ENCODE assay signal across 10 cellular contexts in the genomic region with DNA sequence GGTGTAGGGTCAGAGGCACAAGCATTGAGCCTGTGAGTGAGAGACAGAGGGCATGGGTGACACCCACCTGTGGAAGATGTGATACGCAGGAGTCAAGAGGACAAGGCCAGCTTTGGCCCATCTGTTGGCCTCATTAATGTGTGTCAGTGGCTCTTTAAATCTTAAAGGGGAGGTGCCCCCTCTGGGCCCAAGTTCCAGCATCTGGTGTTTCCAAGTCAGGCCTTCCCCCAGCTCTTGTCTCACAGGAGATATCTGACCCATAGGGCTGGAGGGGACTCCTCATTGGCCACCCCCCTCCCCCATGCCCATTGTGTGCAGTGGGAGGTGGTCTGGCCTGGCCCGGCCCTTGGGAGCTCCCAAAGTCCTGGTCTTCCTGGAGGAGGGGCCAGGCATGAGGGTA.
DNase-seq lines count a peak whose midpoint lies in the region; ATAC-seq and TF ChIP-seq lines count a peak whose summit lies in the region.
"Had no signal": no experiment of that assay in that cellular context is flagged by ENCODE, and none has a peak within 500 bp of the region (broad histone marks: within the 10 kb centered on the region; RNA-seq: fewer than 3 reads in every experiment).

No MANE protein-coding gene starts in this region.

- H3K4me1 ChIP-seq in BLaER1 (peaks cover 52% of the 10 kb centered on the region), MM.1S (ENCODE audit: low read length) (peaks cover 33% of the 10 kb centered on the region), muscle layer of colon (ENCODE audit: insufficient read depth, low read length) (peaks cover 43% of the 10 kb centered on the region)

- TF ChIP-seq CTCF in MM.1S (IDR thresholded peaks at IDR 0.05; ENCODE audit: low read length): no peak
- TF ChIP-seq CTCF in choroid plexus epithelial cell (conservative IDR thresholded peaks at IDR 0.05; ENCODE audit: low read depth, low read length): no peak

- H3K4me3 ChIP-seq in BLaER1 (no peak overlapping the region), MM.1S (ENCODE audit: low read length) (no peak overlapping the region), choroid plexus epithelial cell (ENCODE audit: low read depth, low read length) (no peak overlapping the region), muscle layer of colon (ENCODE audit: low read depth in 1 of 2, low read length in 2 of 2) (no peak overlapping the region)

- H3K9ac ChIP-seq in BLaER1: peak overlapping the region; percentile 54; the same call in 1 of the 2 replicates
- 0 out of 2 replicates have a peak overlapping the region, but pooled peaks have one; percentile 83 for H3K9ac ChIP-seq in MM.1S (ENCODE audit: low read length)
- no peak overlapping the region for H3K9ac ChIP-seq in muscle layer of colon (ENCODE audit: low read length)

- H3K27ac ChIP-seq in BLaER1: peak overlapping the region; percentile 58
- peak overlapping the region; percentile 99; the same call in 1 of the 2 replicates for H3K27ac ChIP-seq in MM.1S (ENCODE audit: low read length)
- peak overlapping the region; percentile 48 for H3K27ac ChIP-seq in muscle layer of colon (ENCODE audit: low read depth, low read length)

- H2AFZ ChIP-seq in MM.1S (ENCODE audit: low read length): no peak overlapping the region

- peaks cover 84% of the 10 kb centered on the region for H3K36me3 ChIP-seq in BLaER1
- H3K36me3 ChIP-seq in MM.1S (replicated peaks; ENCODE audit: insufficient read depth, low read length): no peaks in the 10 kb centered on the region
- H3K36me3 ChIP-seq in muscle layer of colon (ENCODE audit: insufficient read depth, low read length): peaks cover 59% of the 10 kb centered on the region

- H3K79me2 ChIP-seq in MM.1S (ENCODE audit: low read length): peaks cover 17% of the 10 kb centered on the region

- H3K9me2 ChIP-seq in MM.1S (replicated peaks; ENCODE audit: insufficient read depth, low read length): no peaks in the 10 kb centered on the region

- H3F3A ChIP-seq in MM.1S (ENCODE audit: insufficient read depth, low read length): peaks cover 32% of the 10 kb centered on the region

- DNase-seq in MM.1S (peak; percentile 29), choroid plexus epithelial cell (ENCODE audit: low read depth) (peak; percentile 33), UCSD-AML1 (lab: John Stamatoyannopoulos, UW; ENCODE audit: unreplicated experiment) (no peak), NCI-H1105 treated with DMSO at 0.1 percent for 48 hours (lab: John Stamatoyannopoulos, UW) (no peak)
- DNase-seq: activated CD4-positive, alpha-beta T cell treated with anti-CD3 and anti-CD28 coated beads for 1 hour; DMS153 had no signal

- H3K4me2 ChIP-seq in BLaER1 (peak overlapping the region; percentile 96), MM.1S (ENCODE audit: low read depth, low read length) (peak overlapping the region; percentile 95)

- H3K27me3 ChIP-seq in BLaER1 (no peaks in the 10 kb centered on the region), MM.1S (replicated peaks; ENCODE audit: insufficient read depth, low read length) (no peaks in the 10 kb centered on the region), muscle layer of colon (ENCODE audit: control insufficient read depth in 1 of 2, insufficient read depth in 2 of 2, low read length in 2 of 2) (no peaks in the 10 kb centered on the region)

- no peaks in the 10 kb centered on the region for H3K9me3 ChIP-seq in BLaER1
- no peaks in the 10 kb centered on the region for H3K9me3 ChIP-seq in MM.1S (replicated peaks; ENCODE audit: insufficient read depth, low read length)
- no peaks in the 10 kb centered on the region for H3K9me3 ChIP-seq in muscle layer of colon (ENCODE audit: low read length)

- H4K20me1 ChIP-seq in BLaER1: peaks cover 45% of the 10 kb centered on the region; the same call in 1 of the 2 replicates
- no peaks in the 10 kb centered on the region for H4K20me1 ChIP-seq in MM.1S (ENCODE audit: insufficient read depth, low read length)

- no peak for ATAC-seq in GM21526 (IDR thresholded peaks at IDR 0.05; ENCODE audit: low FRiP score, unreplicated experiment)
- no peak for ATAC-seq in GM18870 (IDR thresholded peaks at IDR 0.05; ENCODE audit: unreplicated experiment)

Comparison
In these comparisons a context has a peak if more than half of its experiments do, and no peak if none do; other contexts are left out.
1. H3K27ac ChIP-seq: peak in every context shown above with its lines; median percentile 99 in MM.1S; 58 in BLaER1; 48 in muscle layer of colon.
2. DNase-seq: peak in MM.1S (single experiment) and choroid plexus epithelial cell (single experiment); none in UCSD-AML1 (single experiment) and NCI-H1105 treated with DMSO at 0.1 percent for 48 hours (single experiment).